In the genomic region with DNA sequence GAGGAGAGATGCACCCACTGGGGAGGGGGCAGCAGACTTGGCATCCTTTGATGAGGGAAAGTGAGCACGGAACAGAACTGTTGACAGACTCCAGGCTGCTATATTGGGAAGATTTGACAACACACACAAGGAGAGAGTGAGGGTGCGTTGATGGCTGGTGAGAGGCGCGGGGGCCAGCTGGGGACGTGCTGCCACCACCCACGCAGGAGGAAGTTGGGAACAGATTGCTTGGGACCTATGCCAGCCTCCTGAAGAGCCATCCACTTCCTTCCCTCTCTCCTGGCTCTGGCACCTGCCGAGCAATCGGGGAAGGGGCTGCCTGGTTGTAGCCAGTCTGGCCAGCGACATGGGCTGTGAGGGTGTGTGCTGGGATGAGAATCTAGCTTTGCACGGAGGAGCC, we compare ENCODE assay signal across 15 cellular contexts.
DNase-seq lines count a peak whose midpoint lies in the region; ATAC-seq, FAIRE-seq and TF ChIP-seq lines count a peak whose summit lies in the region.
"Had no signal": no experiment of that assay in that cellular context is flagged by ENCODE, and none has a peak within 500 bp of the region (broad histone marks: within the 10 kb centered on the region; RNA-seq: fewer than 3 reads in every experiment).

No MANE protein-coding gene starts in this region.

- H3K18ac ChIP-seq in H1 (ENCODE audit: extremely low read depth, low read length), result no peak overlapping the region

- no peak overlapping the region for H2AK5ac ChIP-seq in H1 (ENCODE audit: low read depth, low read length)

- TF ChIP-seq RAD21 in H1 (IDR thresholded peaks at IDR 0.05 in 1 of 2, conservative IDR thresholded peaks at IDR 0.05 in 1 of 2; ENCODE audit: low read depth in 2 of 2, low read length in 2 of 2), result no peak

- H2BK12ac ChIP-seq in H1 (ENCODE audit: low read depth, low read length), result no peak overlapping the region

- DNase-seq in DMS 273 (lab: John Stamatoyannopoulos, UW; ENCODE audit: unreplicated experiment) (peak; percentile 85), NCI-H1694 (lab: John Stamatoyannopoulos, UW) (peak; percentile 30), NCI-H446 treated with DMSO at 0.1 percent for 48 hours (lab: John Stamatoyannopoulos, UW) (peak; percentile 91), H1 (ENCODE audit: low read depth in 1 of 2, low spot score in 2 of 2) (no peak), GM20000 (ENCODE audit: low spot score) (no peak), NCI-H187 (lab: John Stamatoyannopoulos, UW) (no peak), T1000 (lab: John Stamatoyannopoulos, UW) (no peak)
- DNase-seq: Caco-2, DND-41, GOT3, NCI-H774, SIG-M5, T-helper 2 cell had no signal

- no peak for TF ChIP-seq EP300 in H1 (IDR thresholded peaks at IDR 0.05; ENCODE audit: borderline replicate concordance in 1 of 2, low read depth in 2 of 2, low read length in 2 of 2)

- H3K4me2 ChIP-seq in H1 (ENCODE audit: insufficient read depth in 1 of 2, low read depth in 2 of 2, low read length in 2 of 2), result no peak overlapping the region

- no peaks in the 10 kb centered on the region; a peak in 2 of 7 replicates for H3K27me3 ChIP-seq in H1 (replicated peaks in 1 of 4; ENCODE audit: control insufficient read depth in 3 of 4, extremely low read depth in 1 of 4, insufficient read depth in 3 of 4, low read length in 3 of 4)

- H3K4me3 ChIP-seq in H1 (ENCODE audit: extremely low read depth in 1 of 4, insufficient read depth in 2 of 4, low read depth in 3 of 4, low read length in 4 of 4), result no peak overlapping the region

- no peak overlapping the region for H2BK15ac ChIP-seq in H1 (ENCODE audit: low read length)

- 79% methylated on average over 10 of the region's 10 CpGs; no CpG with 5 or more reads in 1 of the 2 experiments for WGBS in H1 (ENCODE audit: extremely low coverage in 1 of 2, insufficient coverage in 1 of 2, insufficient read length in 1 of 2, insufficient replicate concordance in 2 of 2, low coverage in 1 of 2, low lambda C conversion rate in 2 of 2, missing lambda C conversion rate in 1 of 2), 2 experiments

- no peak overlapping the region for H3K27ac ChIP-seq in H1 (ENCODE audit: low read depth, low read length)

- CTCF ChIA-PET in H1 (lab: Charles Lee; ENCODE audit: partially characterized antibody), result interaction anchor here (0.5 to 1.9 kb wide), 11 partner anchors 11 to 328 kb away, joined by 3 to 8 read pairs (median 4); no protein-coding TSS in a partner anchor

- no peak overlapping the region for H3K9ac ChIP-seq in H1 (replicated peaks in 1 of 4; ENCODE audit: extremely low read depth in 1 of 4, low read depth in 3 of 4, low read length in 3 of 4)

- H3K4ac ChIP-seq in H1 (replicated peaks; ENCODE audit: insufficient read length, low read depth, low read length), result no peak overlapping the region

- POLR2A ChIA-PET in H1 (lab: Charles Lee; ENCODE audit: partially characterized antibody), result no interaction called here

- TF ChIP-seq CTCF in H1 (IDR thresholded peaks at IDR 0.05; ENCODE audit: control extremely low read depth in 1 of 3, insufficient read depth in 1 of 3, low read depth in 1 of 3, low read length in 3 of 3) (no peak), GM20000 (IDR thresholded peaks at IDR 0.05; ENCODE audit: extremely low read depth, missing control alignments) (no peak)

- no peak overlapping the region for H2AFZ ChIP-seq in H1 (ENCODE audit: low read length)

- no peak overlapping the region for H3K23ac ChIP-seq in H1 (ENCODE audit: insufficient read length)

- no peak overlapping the region for H3K14ac ChIP-seq in H1 (ENCODE audit: insufficient read length)

- no peaks in the 10 kb centered on the region for H3K79me2 ChIP-seq in H1 (ENCODE audit: control insufficient read depth in 1 of 2, insufficient read depth in 2 of 2, low read length in 2 of 2)

- no peak overlapping the region for H2BK5ac ChIP-seq in H1 (ENCODE audit: low read depth, low read length)

- FAIRE-seq in H1 (lab: Jason Lieb, UNC), result no peak
- FAIRE-seq: A204.1 had no signal

- no peak overlapping the region for H2BK20ac ChIP-seq in H1 (ENCODE audit: low read length)

- H2BK120ac ChIP-seq in H1 (replicated peaks; ENCODE audit: low read depth, low read length), result no peak overlapping the region

- ATAC-seq in HG03108 (IDR thresholded peaks at IDR 0.05; ENCODE audit: unreplicated experiment), result no peak

- no peaks in the 10 kb centered on the region for H4K20me1 ChIP-seq in H1 (replicated peaks in 1 of 2; ENCODE audit: control insufficient read depth in 1 of 2, insufficient read depth in 2 of 2, low read length in 2 of 2)

- TF ChIP-seq POLR2A in H1 (IDR thresholded peaks at IDR 0.05; ENCODE audit: control extremely low read depth in 1 of 2, low read depth in 2 of 2, low read length in 2 of 2), result no peak

- H3K4me1 ChIP-seq in H1 (replicated peaks in 1 of 4; ENCODE audit: control insufficient read depth in 3 of 4, insufficient read depth in 4 of 4, low read length in 3 of 4), result peaks cover 2 to 4% (median 2%) of the 10 kb centered on the region in 4 experiments; a peak in 6 of 7 replicates
- H3K4me1 ChIP-seq: Caco-2 had no signal

- no peaks in the 10 kb centered on the region for H3K79me1 ChIP-seq in H1 (ENCODE audit: low read depth, low read length)

- 0 out of 2 replicates have a peak, but pooled peaks cover 3% of the 10 kb centered on the region for H3K23me2 ChIP-seq in H1 (ENCODE audit: low read depth, low read length)

- 0 out of 2 replicates have a peak overlapping the region, but pooled peaks have one; percentile 41 for H4K8ac ChIP-seq in H1 (ENCODE audit: extremely low read depth, insufficient read depth, low read length)

- H3K56ac ChIP-seq in H1 (replicated peaks; ENCODE audit: insufficient read length, low read depth, low read length), result no peak overlapping the region

- H4K5ac ChIP-seq in H1 (ENCODE audit: insufficient read length, low read depth, low read length), result no peak overlapping the region

- no peak overlapping the region for H4K91ac ChIP-seq in H1 (replicated peaks; ENCODE audit: insufficient read length, low read length)

- H3K36me3 ChIP-seq in H1 (ENCODE audit: control insufficient read depth in 2 of 4, insufficient read depth in 4 of 4, low read length in 3 of 4), result no peaks in the 10 kb centered on the region

- no peaks in the 10 kb centered on the region for H3K9me3 ChIP-seq in H1 (ENCODE audit: insufficient read depth in 2 of 2, low read depth in 1 of 2, low read length in 1 of 2)
- H3K9me3 ChIP-seq: Caco-2 had no signal

TF ChIP-seq in H1, 55 proteins besides CTCF, POLR2A, EP300 and RAD21 (continues in another document):
- TF ChIP-seq BRCA1 (IDR thresholded peaks at IDR 0.05; ENCODE audit: low read depth, low read length) (no peak), SP2 (IDR thresholded peaks at IDR 0.05; ENCODE audit: low read length) (no peak), ASH2L (IDR thresholded peaks at IDR 0.05; ENCODE audit: low read length) (no peak), TCF12 (IDR thresholded peaks at IDR 0.05; ENCODE audit: low read depth, low read length) (no peak), SP4 (IDR thresholded peaks at IDR 0.05; ENCODE audit: low read length) (no peak), CHD2 (IDR thresholded peaks at IDR 0.05; ENCODE audit: low read length) (no peak), GABPA (IDR thresholded peaks at IDR 0.05; ENCODE audit: borderline replicate concordance, insufficient read depth, low read length) (no peak), JUN (IDR thresholded peaks at IDR 0.05; ENCODE audit: low read depth, low read length) (no peak), SP1 (IDR thresholded peaks at IDR 0.05; ENCODE audit: low read depth, low read length) (no peak), SRF (IDR thresholded peaks at IDR 0.05; ENCODE audit: low read depth, low read length) (no peak)

Comparison
In these comparisons a context has a peak if more than half of its experiments do, and no peak if none do; other contexts are left out.
1. DNase-seq: peak in DMS 273 (single experiment), NCI-H1694 (single experiment) and NCI-H446 treated with DMSO at 0.1 percent for 48 hours (single experiment); none in H1 (0 of 2), GM20000 (single experiment), NCI-H187 (0 of 2) and T1000 (single experiment).